ENCODE assay signal across 23 cellular contexts in the genomic region with DNA sequence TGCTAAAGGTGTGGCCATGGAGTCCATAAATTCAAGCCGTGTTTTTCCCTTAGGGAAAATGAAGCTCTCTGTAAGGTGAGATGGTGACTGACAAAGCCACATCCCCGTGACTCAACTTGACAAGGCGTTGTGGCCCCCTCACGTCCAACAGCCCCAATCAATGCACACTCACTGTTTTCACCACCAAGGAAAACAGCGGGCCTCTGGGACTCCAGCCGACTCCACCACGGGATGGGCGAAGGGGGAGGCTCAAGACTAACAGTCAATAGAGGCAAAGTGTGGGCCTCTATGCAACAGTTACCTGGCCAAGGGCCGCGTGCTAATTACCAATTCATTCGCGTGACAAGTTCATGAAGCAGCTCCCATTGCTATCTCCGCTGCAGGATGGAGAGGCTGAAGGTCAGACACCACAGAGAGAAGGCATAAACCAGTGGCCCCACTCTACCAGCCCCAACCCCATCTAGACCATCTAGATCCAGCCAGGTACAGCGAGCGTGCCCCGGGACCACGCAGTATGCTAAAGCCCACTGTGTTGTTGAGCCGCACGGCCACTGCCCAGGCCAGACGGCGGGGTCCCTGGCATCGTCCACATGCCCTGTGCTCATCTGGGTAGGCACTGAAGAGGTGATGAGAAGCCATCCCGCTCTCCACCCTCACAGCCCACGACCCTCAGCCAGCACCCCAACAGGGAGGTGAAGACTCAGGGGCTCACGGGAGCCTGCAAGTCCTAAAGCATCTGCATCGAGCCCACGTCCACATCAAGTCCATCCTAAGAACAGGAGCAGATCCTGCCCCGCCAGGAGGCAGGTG.
DNase-seq lines count a peak whose midpoint lies in the region; TF ChIP-seq lines count a peak whose summit lies in the region.
"Had no signal": no experiment of that assay in that cellular context is flagged by ENCODE, and none has a peak within 500 bp of the region (broad histone marks: within the 10 kb centered on the region; RNA-seq: fewer than 3 reads in every experiment).

No MANE protein-coding gene starts in this region.

- H2AK5ac ChIP-seq in neuronal stem cell (ENCODE audit: low read depth, low read length), result peak overlapping the region; percentile 6

- H3K27ac ChIP-seq in neuronal stem cell (replicated peaks; ENCODE audit: low read length), result no peak overlapping the region
- H3K27ac ChIP-seq: dorsolateral prefrontal cortex, HL-60 had no signal

- H2BK15ac ChIP-seq in neuronal stem cell (ENCODE audit: low read length), result peak overlapping the region; percentile 18

- no peak overlapping the region for H2BK12ac ChIP-seq in neuronal stem cell (ENCODE audit: low read length)

- H3K4me3 Mint-ChIP-seq in chondrocyte (ENCODE audit: unreplicated experiment), result no peak overlapping the region
- H3K4me3 Mint-ChIP-seq: activated naive CD4-positive, alpha-beta T cell treated with anti-CD3 and anti-CD28 coated beads, Interleukin-2, amount 50 U/mL, for 24 hours; activated T-helper 1 cell treated with anti-CD3 and anti-CD28 coated beads, Interleukin-12 subunit alpha, Interleukin-12 subunit beta, Interleukin-2, Interleukin-4 antibody, amounts not matched to agents 30 ng/mL and 10 ng/mL and 1 ng/mL, durations not matched to agents 14 hours and 24 hours and 36 hours; CD4-positive, alpha-beta T cell; central memory CD8-positive, alpha-beta T cell; stimulated activated memory B cell treated with anti-CD40 and anti-IgM and Interleukin-4, amounts not matched to agents 10 μg/mL and 1 μg/mL and 100 μg/mL, for 72 hours; WTC11 had no signal

- H3K9ac ChIP-seq in neuronal stem cell (ENCODE audit: low read depth, low read length, poor library complexity), result no peak overlapping the region

- no peaks in the 10 kb centered on the region for H3K36me3 Mint-ChIP-seq in chondrocyte (ENCODE audit: low read depth)
- H3K36me3 Mint-ChIP-seq: activated naive CD4-positive, alpha-beta T cell treated with anti-CD3 and anti-CD28 coated beads, Interleukin-2, amount 50 U/mL, for 24 hours; stimulated activated memory B cell treated with anti-CD40 and anti-IgM and Interleukin-4, amounts not matched to agents 10 μg/mL and 1 μg/mL and 100 μg/mL, for 72 hours; WTC11 had no signal

- H2AFZ ChIP-seq in neuronal stem cell (ENCODE audit: low read length), result peak overlapping the region; percentile 1

- no peak overlapping the region for H2BK120ac ChIP-seq in neuronal stem cell (ENCODE audit: low read depth, low read length)

- peaks cover 3% of the 10 kb centered on the region for H3K79me1 ChIP-seq in neuronal stem cell (ENCODE audit: low read depth, low read length)

- H3K4me1 Mint-ChIP-seq in chondrocyte (ENCODE audit: low read depth), result peaks cover 24% of the 10 kb centered on the region
- H3K4me1 Mint-ChIP-seq: activated naive CD4-positive, alpha-beta T cell treated with anti-CD3 and anti-CD28 coated beads, Interleukin-2, amount 50 U/mL, for 24 hours; central memory CD8-positive, alpha-beta T cell; stimulated activated memory B cell treated with anti-CD40 and anti-IgM and Interleukin-4, amounts not matched to agents 10 μg/mL and 1 μg/mL and 100 μg/mL, for 72 hours had no signal

- WGBS in neuronal stem cell (ENCODE audit: extremely low coverage in 2 of 2, insufficient read length in 2 of 2, insufficient replicate concordance in 1 of 2), 2 donors, result no CpG with 5 or more reads among the region's 28 CpGs

- no peak overlapping the region for H3K4ac ChIP-seq in neuronal stem cell (ENCODE audit: low read length)

- TF ChIP-seq CTCF in chondrocyte (IDR thresholded peaks at IDR 0.05) (no peak), GM10266 (IDR thresholded peaks at IDR 0.05; ENCODE audit: control insufficient read depth, insufficient read depth, low read depth, missing control alignments) (no peak)

- H4K91ac ChIP-seq in neuronal stem cell (ENCODE audit: low read depth, low read length, poor library complexity), result no peak overlapping the region

- H3K9me3 Mint-ChIP-seq in chondrocyte (ENCODE audit: low read depth), result no peaks in the 10 kb centered on the region
- H3K9me3 Mint-ChIP-seq: activated naive CD4-positive, alpha-beta T cell treated with anti-CD3 and anti-CD28 coated beads, Interleukin-2, amount 50 U/mL, for 24 hours; activated T-helper 1 cell treated with anti-CD3 and anti-CD28 coated beads, Interleukin-12 subunit alpha, Interleukin-12 subunit beta, Interleukin-2, Interleukin-4 antibody, amounts not matched to agents 30 ng/mL and 10 ng/mL and 1 ng/mL, durations not matched to agents 14 hours and 24 hours and 36 hours; CD4-positive, alpha-beta T cell; central memory CD8-positive, alpha-beta T cell; stimulated activated memory B cell treated with anti-CD40 and anti-IgM and Interleukin-4, amounts not matched to agents 10 μg/mL and 1 μg/mL and 100 μg/mL, for 72 hours; WTC11 had no signal

- peak overlapping the region; percentile 72 for H2BK5ac ChIP-seq in neuronal stem cell (ENCODE audit: low read length)

- DNase-seq in RPMI7951 (ENCODE audit: low read depth), result peak; percentile 17
- DNase-seq in chondrocyte (ENCODE audit: low spot score), result peak; percentile 56
- no peak for DNase-seq in neuronal stem cell (ENCODE audit: low spot score)
- DNase-seq in amygdala (lab: John Stamatoyannopoulos, UW), result no peak
- no peak for DNase-seq in DMS114 treated with DMSO at 0.1 percent for 48 hours (lab: John Stamatoyannopoulos, UW; ENCODE audit: unreplicated experiment)
- no peak for DNase-seq in MG63
- DNase-seq in GM10266 (ENCODE audit: extremely low spot score), result no peak
- DNase-seq: activated CD4-positive, alpha-beta T cell treated with anti-CD3 and anti-CD28 coated beads, Interleukin-2, amount 50 U/mL, for 1 hour; CD4-positive, alpha-beta T cell; DMS53; GDM1; NCI-H446; NCI-H82; Right ventricle myocardium superior; stimulated activated CD4-positive, alpha-beta T cell treated with anti-CD3 and anti-CD28 coated beads, Interleukin-4, amount 100 ng/mL, for 1 hour; T1000 had no signal

- H3K27ac Mint-ChIP-seq in chondrocyte (ENCODE audit: unreplicated experiment), result no peak overlapping the region
- H3K27ac Mint-ChIP-seq: activated naive CD4-positive, alpha-beta T cell treated with anti-CD3 and anti-CD28 coated beads, Interleukin-2, amount 50 U/mL, for 24 hours; activated T-helper 1 cell treated with anti-CD3 and anti-CD28 coated beads, Interleukin-12 subunit alpha, Interleukin-12 subunit beta, Interleukin-2, Interleukin-4 antibody, amounts not matched to agents 30 ng/mL and 10 ng/mL and 1 ng/mL, durations not matched to agents 14 hours and 24 hours and 36 hours; CD4-positive, alpha-beta T cell; stimulated activated memory B cell treated with anti-CD40 and anti-IgM and Interleukin-4, amounts not matched to agents 10 μg/mL and 1 μg/mL and 100 μg/mL, for 72 hours; WTC11 had no signal

- peaks cover 0 to 1% of the 10 kb centered on the region in 2 donors for H3K9me3 ChIP-seq in neuronal stem cell (replicated peaks in 1 of 2; ENCODE audit: control insufficient read depth in 2 of 2, insufficient read depth in 1 of 2, low read depth in 1 of 2, low read length in 2 of 2)
- no peaks in the 10 kb centered on the region for H3K9me3 ChIP-seq in MG63

- peaks cover 0 to 6% of the 10 kb centered on the region in 2 donors for H3K4me1 ChIP-seq in neuronal stem cell (ENCODE audit: control insufficient read depth in 2 of 2, insufficient read depth in 1 of 2, low read depth in 1 of 2, low read length in 2 of 2)

- no peak overlapping the region for H3K14ac ChIP-seq in neuronal stem cell (ENCODE audit: low read length)

- H3K4me3 ChIP-seq in neuronal stem cell (ENCODE audit: low read length in 2 of 2) (no peak overlapping the region), MG63 (no peak overlapping the region)
- H3K4me3 ChIP-seq: dorsolateral prefrontal cortex had no signal

- H3K27me3 ChIP-seq in neuronal stem cell (ENCODE audit: control insufficient read depth in 3 of 3, insufficient read depth in 3 of 3, low read depth in 1 of 3, low read length in 3 of 3), result no peaks in the 10 kb centered on the region
- H3K27me3 ChIP-seq in MG63, result no peaks in the 10 kb centered on the region

- no peaks in the 10 kb centered on the region for H3K36me3 ChIP-seq in neuronal stem cell (replicated peaks in 1 of 2; ENCODE audit: control insufficient read depth in 2 of 2, insufficient read depth in 2 of 2, low read length in 2 of 2)
- H3K36me3 ChIP-seq in MG63, result no peaks in the 10 kb centered on the region

- no peak overlapping the region for H3K4me2 ChIP-seq in neuronal stem cell (ENCODE audit: insufficient read depth, low read length, poor library complexity, severe bottlenecking)

- no peaks in the 10 kb centered on the region for H3K27me3 Mint-ChIP-seq in chondrocyte (ENCODE audit: low read depth)
- H3K27me3 Mint-ChIP-seq: activated naive CD4-positive, alpha-beta T cell treated with anti-CD3 and anti-CD28 coated beads, Interleukin-2, amount 50 U/mL, for 24 hours; CD4-positive, alpha-beta T cell had no signal

- H4K8ac ChIP-seq in neuronal stem cell (ENCODE audit: low read depth, low read length), result no peak overlapping the region

- H3K18ac ChIP-seq in neuronal stem cell (ENCODE audit: low read length), result peak overlapping the region; percentile 84

- H3K23ac ChIP-seq in neuronal stem cell (ENCODE audit: low read depth, low read length, poor library complexity), result peak overlapping the region; percentile 77

Comparison
In these comparisons a context has a peak if more than half of its experiments do, and no peak if none do; other contexts are left out.
1. DNase-seq: peak in RPMI7951 (single experiment) and chondrocyte (single experiment); none in neuronal stem cell (single experiment), amygdala (0 of 56), DMS114 treated with DMSO at 0.1 percent for 48 hours (single experiment), MG63 (single experiment) and GM10266 (single experiment).